19 cellular contexts compared by ENCODE assay signal in the genomic region with DNA sequence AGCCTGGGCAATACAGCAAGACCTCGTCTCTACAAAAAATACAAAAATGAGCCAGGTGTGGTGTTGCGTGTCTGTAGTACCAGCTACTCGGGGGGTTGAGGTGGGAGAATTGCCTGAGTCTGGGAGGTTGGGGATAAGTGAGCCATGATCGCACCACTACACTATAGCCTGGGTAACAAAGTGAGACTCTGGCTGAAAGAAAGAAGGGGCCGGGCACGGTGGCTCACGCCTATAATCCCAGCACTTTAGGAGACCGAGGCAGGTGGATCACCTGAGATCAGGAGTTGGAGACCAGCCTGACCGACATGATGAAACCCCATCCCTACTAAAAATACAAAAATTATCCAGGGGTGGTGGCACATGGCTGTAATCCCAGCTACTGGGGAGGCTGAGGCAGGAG.
"Had no signal": no experiment of that assay in that cellular context is flagged by ENCODE, and none has a peak within 500 bp of the region (broad histone marks: within the 10 kb centered on the region; RNA-seq: fewer than 3 reads in every experiment).

No MANE protein-coding gene starts in this region.

- H3K36me3 Mint-ChIP-seq: naive thymus-derived CD4-positive, alpha-beta T cell had no signal

- ATAC-seq: effector memory CD8-positive, alpha-beta T cell; esophagus mucosa; gastrocnemius medialis; left cardiac atrium; left lung; lower lobe of right lung; naive thymus-derived CD4-positive, alpha-beta T cell had no signal

- DNase-seq: effector CD8-positive, alpha-beta T cell; effector memory CD8-positive, alpha-beta T cell; endodermal cell; erythroblast; esophagus squamous epithelium; foreskin fibroblast; foreskin melanocyte; gastrocnemius medialis; glutamatergic neuron; heart right ventricle; hippocampal formation; left cardiac atrium; left ventricle myocardium superior; lower lobe of right lung; mesenchymal stem cell; midbrain; naive thymus-derived CD4-positive, alpha-beta T cell had no signal

- H3K4me3 Mint-ChIP-seq: effector memory CD8-positive, alpha-beta T cell; endodermal cell; naive thymus-derived CD4-positive, alpha-beta T cell had no signal

- H3K9me3 Mint-ChIP-seq: effector memory CD8-positive, alpha-beta T cell; endodermal cell had no signal

- H3K27ac Mint-ChIP-seq: effector memory CD8-positive, alpha-beta T cell; endodermal cell had no signal
